ENCODE assay signal across 8 cellular contexts in the genomic region with DNA sequence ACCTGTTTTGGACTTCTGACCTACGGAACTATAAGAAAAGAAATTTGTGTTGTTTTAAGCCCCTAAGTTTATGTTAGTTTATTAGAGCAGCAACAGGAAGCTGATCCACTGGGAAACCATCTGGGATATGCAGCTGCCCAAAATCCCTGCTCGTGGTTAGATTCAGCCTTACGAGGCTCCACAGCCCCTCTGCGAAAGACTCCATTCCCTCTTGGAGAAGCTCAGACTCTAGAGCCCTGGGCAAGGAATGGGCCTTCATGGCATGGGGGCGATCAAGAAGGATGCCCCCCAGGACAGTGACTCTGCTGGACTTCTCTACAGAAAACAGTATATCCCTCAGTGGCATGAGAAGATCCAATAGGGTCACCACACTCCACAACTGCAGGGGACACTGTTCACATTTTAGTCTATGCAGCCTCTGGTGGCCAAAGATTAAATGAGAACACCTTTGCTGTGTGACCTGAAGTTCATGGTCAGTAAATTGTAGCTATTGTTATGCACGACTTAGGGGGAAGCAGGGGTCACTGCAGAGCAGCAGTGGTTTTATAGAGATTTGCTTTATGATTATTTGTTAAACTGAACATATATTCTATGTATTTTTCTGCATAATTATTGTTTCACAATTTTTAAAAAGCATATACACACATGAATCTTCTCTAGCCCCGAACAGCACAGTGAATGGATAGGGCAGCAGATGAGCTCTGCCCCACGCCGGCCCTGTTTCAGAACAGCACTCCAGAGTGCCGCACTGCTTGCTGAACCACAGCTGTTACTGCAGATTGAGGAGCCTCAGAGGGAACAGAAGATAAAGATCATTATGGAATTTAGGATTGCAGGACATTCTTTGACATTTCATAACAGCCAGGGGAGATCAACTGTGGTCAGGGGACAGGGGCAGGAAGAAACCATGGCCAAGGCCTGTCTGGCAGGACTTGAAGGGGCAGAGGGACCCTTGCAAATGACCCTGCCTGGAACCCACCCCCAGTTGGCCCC. TPM values are rescaled to one million over a fixed set of nuclear protein-coding genes. Genes with fewer than 3 reads are reported as not detected.
A peak's percentile ranks its signal among the peaks of the same experiment; 100 is the strongest.
DNase-seq lines count a peak whose midpoint lies in the region; ATAC-seq and TF ChIP-seq lines count a peak whose summit lies in the region.

No MANE protein-coding gene starts in this region.

- ATAC-seq in RWPE2 (ENCODE audit: low read depth): no peak
- ATAC-seq in HG03571 (IDR thresholded peaks at IDR 0.05; ENCODE audit: unreplicated experiment): no peak

- peaks cover 54 to 63% (median 55%) of the 10 kb centered on the region in 3 donors for H3K27me3 Mint-ChIP-seq in immature natural killer cell (ENCODE audit: low read depth in 3 of 3)

- H3K36me3 Mint-ChIP-seq in immature natural killer cell: peaks cover 4 to 20% (median 5%) of the 10 kb centered on the region in 3 donors

- H3K4me3 ChIP-seq in RWPE2 (ENCODE audit: severe bottlenecking): no peak overlapping the region
- no peak overlapping the region for H3K4me3 ChIP-seq in tibial artery

- H3K4me1 ChIP-seq in RWPE2 (ENCODE audit: insufficient read depth, poor library complexity, severe bottlenecking) (peaks cover 33% of the 10 kb centered on the region), tibial artery (peaks cover 0 to 11% (median 4%) of the 10 kb centered on the region in 4 donors)

- H3K27ac ChIP-seq in RWPE2 (ENCODE audit: poor library complexity, severe bottlenecking) (no peak overlapping the region), tibial artery (no peak overlapping the region)

- no peak for TF ChIP-seq CTCF in RWPE2 (IDR thresholded peaks at IDR 0.05; ENCODE audit: poor library complexity, severe bottlenecking)
- no peak for TF ChIP-seq CTCF in tibial artery (IDR thresholded peaks at IDR 0.05)

- H3K36me3 ChIP-seq in RWPE2 (ENCODE audit: low read depth) (no peaks in the 10 kb centered on the region), tibial artery (no peaks in the 10 kb centered on the region)

- peak overlapping the region; percentile 98 to 100 (median 100) for H3K27ac Mint-ChIP-seq in immature natural killer cell

- H3K27me3 ChIP-seq in RWPE2 (ENCODE audit: insufficient read depth, poor library complexity, severe bottlenecking): no peaks in the 10 kb centered on the region
- no peaks in the 10 kb centered on the region for H3K27me3 ChIP-seq in tibial artery

- peaks cover 98 to 100% of the 10 kb centered on the region in 2 donors for H3K4me1 Mint-ChIP-seq in immature natural killer cell

- no peaks in the 10 kb centered on the region for H3K9me3 ChIP-seq in RWPE2 (ENCODE audit: severe bottlenecking)
- no peaks in the 10 kb centered on the region for H3K9me3 ChIP-seq in tibial artery

- peak overlapping the region; percentile 54 to 85 (median 78) for H3K4me3 Mint-ChIP-seq in immature natural killer cell

- peaks cover 0 to 2% (median 0%) of the 10 kb centered on the region in 6 donors for H3K9me3 Mint-ChIP-seq in immature natural killer cell

- intact Hi-C loops in tibial artery (cut with DNase I; ENCODE audit: low total_unique reads): no loop called here

- DNase-seq in activated gamma-delta T cell treated with Interleukin-2 at 50 U/mL for 16 hours: peak; percentile 3
- no peak for DNase-seq in activated gamma-delta T cell (lab: John Stamatoyannopoulos, UW)
- peak; percentile 39 for DNase-seq in RWPE2 (ENCODE audit: low spot score)
- DNase-seq in immature natural killer cell: no peak
- peak; percentile 13 to 44 for DNase-seq in tibial artery
- no peak for DNase-seq in RKO (ENCODE audit: low spot score)
- DNase-seq in HT-29 (ENCODE audit: low spot score): no peak

RNA-seq across cellular contexts. Expression of a gene that starts 20.9 kb away (rescaled TPM):
- polyA plus RNA-seq in immature natural killer cell: 100 to 1,000 TPM; 349 to 460 (median 371) TPM
- total RNA-seq in HT-29 (2014; rRNA removed; shearing (Covaris generic)): 52.0 and 58.7 TPM in 2 replicates

Comparison
In these comparisons a context has a peak if more than half of its experiments do, and no peak if none do; other contexts are left out.
1. DNase-seq: peak in activated gamma-delta T cell treated with Interleukin-2 at 50 U/mL for 16 hours (single experiment), RWPE2 (single experiment) and tibial artery (2 of 2); none in activated gamma-delta T cell (single experiment), immature natural killer cell (0 of 3), RKO (single experiment) and HT-29 (single experiment).